In genomic region chr5:140575309-140575708, GRCh38 we compare ENCODE assay signal across 6 cellular contexts. TPM values are rescaled to one million over a fixed set of nuclear protein-coding genes. Genes with fewer than 3 reads are reported as not detected.
DNase-seq lines count a peak whose midpoint lies in the region; ATAC-seq, FAIRE-seq and TF ChIP-seq lines count a peak whose summit lies in the region.

No MANE protein-coding gene starts in this region.

- H3K9me3 Mint-ChIP-seq in activated T-helper 1 cell treated with anti-CD3 and anti-CD28 coated beads, Interleukin-12 subunit alpha, Interleukin-12 subunit beta, Interleukin-2, Interleukin-4 antibody, amounts not matched to agents 30 ng/mL and 10 ng/mL and 1 ng/mL, durations not matched to agents 14 hours and 24 hours and 36 hours: no peaks in the 10 kb centered on the region
- no peaks in the 10 kb centered on the region for H3K9me3 Mint-ChIP-seq in CD8-positive, alpha-beta memory T cell

- no peaks in the 10 kb centered on the region for H3K79me2 ChIP-seq in keratinocyte (ENCODE audit: control insufficient read depth, insufficient read depth, low read length)

- H3K4me1 ChIP-seq in Panc1 (ENCODE audit: control insufficient read depth, insufficient read depth, low read length) (no peaks in the 10 kb centered on the region), keratinocyte (ENCODE audit: control insufficient read depth, extremely low read depth, insufficient read depth, low read length) (no peaks in the 10 kb centered on the region)
- H3K4me1 ChIP-seq in CD8-positive, alpha-beta memory T cell (ENCODE audit: insufficient read depth, low read length): peaks cover under 1% of the 10 kb centered on the region

- H3K4me2 ChIP-seq in keratinocyte (ENCODE audit: control insufficient read depth, extremely low read depth, insufficient read depth, low read depth, low read length): no peak overlapping the region

- CTCF ChIA-PET in BJ (lab: Yijun Ruan, JAX) (interaction anchor here (1.6 to 2.8 kb wide), 4 partner anchors 11 to 66 kb away, joined by 3 to 10 read pairs (median 6); partner anchors contain the start of genes APBB3, SLC35A4 and TMCO6), Panc1 (lab: Charles Lee) (no interaction called here)
- CTCF ChIA-PET in CD8-positive, alpha-beta memory T cell (lab: Charles Lee): no interaction called here

- H3K36me3 Mint-ChIP-seq in activated T-helper 1 cell treated with anti-CD3 and anti-CD28 coated beads, Interleukin-12 subunit alpha, Interleukin-12 subunit beta, Interleukin-2, Interleukin-4 antibody, amounts not matched to agents 30 ng/mL and 10 ng/mL and 1 ng/mL, durations not matched to agents 14 hours and 24 hours and 36 hours (ENCODE audit: low read depth): peaks cover 2% of the 10 kb centered on the region
- H3K36me3 Mint-ChIP-seq in CD8-positive, alpha-beta memory T cell: peaks cover 0 to 12% (median 3%) of the 10 kb centered on the region in 3 donors

- no peak for DNase-seq in BJ (ENCODE audit: low read depth)
- DNase-seq in Panc1 (ENCODE audit: low read depth, low spot score): no peak
- no peak for DNase-seq in keratinocyte (ENCODE audit: low read depth, low spot score)
- no peak for DNase-seq in activated T-helper 1 cell treated with anti-CD3 and anti-CD28 coated beads, Interleukin-12 subunit alpha, Interleukin-12 subunit beta, Interleukin-2, Interleukin-4 antibody, amounts not matched to agents 30 ng/mL and 10 ng/mL and 1 ng/mL, durations not matched to agents 14 hours and 24 hours and 36 hours (ENCODE audit: low spot score)
- no peak for DNase-seq in NCI-H2029 treated with DMSO at 0.1 percent for 48 hours (lab: John Stamatoyannopoulos, UW)
- no peak for DNase-seq in CD8-positive, alpha-beta memory T cell

- no peaks in the 10 kb centered on the region for H4K20me1 ChIP-seq in keratinocyte (ENCODE audit: control insufficient read depth, extremely low read depth, insufficient read depth, low read length)

- no peaks in the 10 kb centered on the region for H3K27me3 Mint-ChIP-seq in activated T-helper 1 cell treated with anti-CD3 and anti-CD28 coated beads, Interleukin-12 subunit alpha, Interleukin-12 subunit beta, Interleukin-2, Interleukin-4 antibody, amounts not matched to agents 30 ng/mL and 10 ng/mL and 1 ng/mL, durations not matched to agents 14 hours and 24 hours and 36 hours (ENCODE audit: insufficient read depth)
- peaks cover 0 to 2% of the 10 kb centered on the region in 2 donors for H3K27me3 Mint-ChIP-seq in CD8-positive, alpha-beta memory T cell

- POLR2A ChIA-PET in BJ (lab: Charles Lee) (no interaction called here), Panc1 (lab: Charles Lee) (no interaction called here)
- POLR2A ChIA-PET in CD8-positive, alpha-beta memory T cell (lab: Charles Lee): no interaction called here

- H3K27ac ChIP-seq in Panc1 (ENCODE audit: low read length) (no peak overlapping the region), keratinocyte (ENCODE audit: control insufficient read depth, insufficient read depth, low read length) (no peak overlapping the region)
- no peak overlapping the region for H3K27ac ChIP-seq in CD8-positive, alpha-beta memory T cell (ENCODE audit: low read depth, low read length)

- no peaks in the 10 kb centered on the region for H3K9me3 ChIP-seq in Panc1 (ENCODE audit: control insufficient read depth, insufficient read depth, low read depth, low read length)
- H3K9me3 ChIP-seq in keratinocyte (ENCODE audit: control insufficient read depth, low read depth, low read length): no peaks in the 10 kb centered on the region
- H3K9me3 ChIP-seq in CD8-positive, alpha-beta memory T cell (ENCODE audit: low read length): no peaks in the 10 kb centered on the region

- H3K4me3 Mint-ChIP-seq in activated T-helper 1 cell treated with anti-CD3 and anti-CD28 coated beads, Interleukin-12 subunit alpha, Interleukin-12 subunit beta, Interleukin-2, Interleukin-4 antibody, amounts not matched to agents 30 ng/mL and 10 ng/mL and 1 ng/mL, durations not matched to agents 14 hours and 24 hours and 36 hours: no peak overlapping the region
- H3K4me3 Mint-ChIP-seq in CD8-positive, alpha-beta memory T cell: no peak overlapping the region

- peak; percentile 79 for ATAC-seq in Panc1

- peak; percentile 33 for TF ChIP-seq CTCF in BJ (IDR thresholded peaks at IDR 0.05; ENCODE audit: insufficient read depth, low read depth, low read length)
- peak; percentile 68 for TF ChIP-seq CTCF in Panc1 (IDR thresholded peaks at IDR 0.05)
- TF ChIP-seq CTCF in keratinocyte (optimal IDR thresholded peaks at IDR 0.05 in 1 of 3, IDR thresholded peaks at IDR 0.05 in 1 of 3, conservative IDR thresholded peaks at IDR 0.05 in 1 of 3; ENCODE audit: extremely low read depth in 1 of 3, insufficient read depth in 2 of 3, low read length in 3 of 3): peak; percentile 34 to 75 (median 47)

- H3K4me1 Mint-ChIP-seq in activated T-helper 1 cell treated with anti-CD3 and anti-CD28 coated beads, Interleukin-12 subunit alpha, Interleukin-12 subunit beta, Interleukin-2, Interleukin-4 antibody, amounts not matched to agents 30 ng/mL and 10 ng/mL and 1 ng/mL, durations not matched to agents 14 hours and 24 hours and 36 hours (ENCODE audit: low read depth): peaks cover 2% of the 10 kb centered on the region
- peaks cover 0 to 1% (median under 1%) of the 10 kb centered on the region in 3 donors for H3K4me1 Mint-ChIP-seq in CD8-positive, alpha-beta memory T cell

- FAIRE-seq in keratinocyte (lab: Jason Lieb, UNC): no peak

- no peak overlapping the region for H2AFZ ChIP-seq in keratinocyte (ENCODE audit: control insufficient read depth, low read length)

- no peaks in the 10 kb centered on the region for H3K9me1 ChIP-seq in keratinocyte (ENCODE audit: control insufficient read depth, extremely low read depth, insufficient read depth, low read length)

- no peak overlapping the region for H3K4me3 ChIP-seq in BJ (ENCODE audit: low read depth, low read length)
- H3K4me3 ChIP-seq in Panc1 (ENCODE audit: low read depth in 2 of 2, low read length in 2 of 2): no peak overlapping the region
- H3K4me3 ChIP-seq in keratinocyte (ENCODE audit: control insufficient read depth in 2 of 3, extremely low read depth in 1 of 3, insufficient read depth in 2 of 3, low read depth in 1 of 3, low read length in 3 of 3): no peak overlapping the region
- no peak overlapping the region for H3K4me3 ChIP-seq in CD8-positive, alpha-beta memory T cell (ENCODE audit: low read length)

- peaks cover 1% of the 10 kb centered on the region; the same call in 1 of the 2 replicates for H3K27me3 ChIP-seq in BJ (ENCODE audit: control insufficient read depth, insufficient read depth, low read length)
- H3K27me3 ChIP-seq in Panc1 (ENCODE audit: control insufficient read depth, insufficient read depth, low read length): no peaks in the 10 kb centered on the region
- H3K27me3 ChIP-seq in keratinocyte (ENCODE audit: control insufficient read depth, extremely low read depth, insufficient read depth, low read length): no peaks in the 10 kb centered on the region
- H3K27me3 ChIP-seq in CD8-positive, alpha-beta memory T cell (ENCODE audit: insufficient read depth, low read length, poor library complexity, severe bottlenecking): no peaks in the 10 kb centered on the region

- H3K36me3 ChIP-seq in BJ (ENCODE audit: control insufficient read depth, insufficient read depth, low read length) (peaks cover 2% of the 10 kb centered on the region; the same call in 1 of the 2 replicates), Panc1 (ENCODE audit: control insufficient read depth, insufficient read depth, low read length) (no peaks in the 10 kb centered on the region), keratinocyte (ENCODE audit: control insufficient read depth in 2 of 2, extremely low read depth in 1 of 2, insufficient read depth in 2 of 2, low read length in 2 of 2) (peaks cover 0 to 2% of the 10 kb centered on the region in 2 experiments)
- no peaks in the 10 kb centered on the region for H3K36me3 ChIP-seq in CD8-positive, alpha-beta memory T cell (ENCODE audit: insufficient read depth, low read length)

- H3K27ac Mint-ChIP-seq in activated T-helper 1 cell treated with anti-CD3 and anti-CD28 coated beads, Interleukin-12 subunit alpha, Interleukin-12 subunit beta, Interleukin-2, Interleukin-4 antibody, amounts not matched to agents 30 ng/mL and 10 ng/mL and 1 ng/mL, durations not matched to agents 14 hours and 24 hours and 36 hours: no peak overlapping the region
- H3K27ac Mint-ChIP-seq in CD8-positive, alpha-beta memory T cell: peak overlapping the region in 1 of 8 donors; percentile 12

- no peak overlapping the region for H3K9ac ChIP-seq in keratinocyte (ENCODE audit: control insufficient read depth, extremely low read depth, insufficient read depth, low read length)

- no TSS peak for BruUV-seq in Panc1 (replicated peaks; lab: Mats Ljungman, UMichigan)

- dilution Hi-C loops in keratinocyte (cut with MboI; ENCODE audit: extremely low pct_ligation_motif_present, low sequenced_read_pairs): no loop called here

- in situ Hi-C loops in Panc1 (cut with HindIII; ENCODE audit: low pct_unique_long_range_greater_than_20kb, low sequenced_read_pairs): no loop called here

- intact Hi-C loops in Panc1 (cut with micrococcal nuclease; ENCODE audit: unreplicated experiment): loop anchor here (5.0 to 10.0 kb wide), 2 partner anchors 62 to 139 kb away; partner anchors contain the start of gene TMCO6
- intact Hi-C loops in activated T-helper 1 cell treated with anti-CD3 and anti-CD28 coated beads, Interleukin-12 subunit alpha, Interleukin-12 subunit beta, Interleukin-2, Interleukin-4 antibody, amounts not matched to agents 30 ng/mL and 10 ng/mL and 1 ng/mL, durations not matched to agents 14 hours and 24 hours and 36 hours (cut with micrococcal nuclease): no loop called here

RNA-seq across cellular contexts. Expression of gene SLC35A4, which starts 10.7 kb away (rescaled TPM):
- polyA plus RNA-seq in BJ (2011; rRNA removed): 70.2 and 101 TPM in 2 replicates
- 35.7 and 51.1 TPM in 2 replicates for polyA minus RNA-seq in BJ (2011; rRNA and poly(A)+ RNA removed)
- 96.7 TPM for total RNA-seq in Panc1 (2021; ENCODE audit: unreplicated experiment)
- polyA plus RNA-seq in Panc1 (2012; ENCODE audit: insufficient read length): 96.7 TPM
- polyA plus RNA-seq in keratinocyte: 63.1 to 95.7 TPM (median 63.5 TPM) in 3 replicates
- 7.7 TPM for polyA plus RNA-seq in keratinocyte (2011; ENCODE audit: low read depth)
- 80.5 and 89.5 TPM in 2 replicates for polyA plus RNA-seq in keratinocyte (2011; cell fraction: cytosol; rRNA removed)
- polyA plus RNA-seq in keratinocyte (2011; cell fraction: nucleus; rRNA removed): 65.0 and 85.0 TPM in 2 replicates
- polyA plus RNA-seq in keratinocyte (2012; ENCODE audit: low replicate concordance): 69.7 and 77.9 TPM in 2 replicates
- 70.9 to 195 TPM (median 80.6 TPM) in 3 replicates for polyA minus RNA-seq in keratinocyte
- polyA minus RNA-seq in keratinocyte (2011; cell fraction: cytosol; rRNA and poly(A)+ RNA removed): 38.2 TPM
- polyA minus RNA-seq in keratinocyte (2011; cell fraction: nucleus; rRNA and poly(A)+ RNA removed): 16.8 and 37.3 TPM in 2 replicates
- 94.3 and 107 TPM in 2 replicates for total RNA-seq in activated T-helper 1 cell treated with anti-CD3 and anti-CD28 coated beads, Interleukin-12 subunit alpha, Interleukin-12 subunit beta, Interleukin-2, Interleukin-4 antibody, amounts not matched to agents 30 ng/mL and 10 ng/mL and 1 ng/mL, durations not matched to agents 14 hours and 24 hours and 36 hours
- 100 to 1,000 TPM; 120 to 126 TPM for total RNA-seq in CD8-positive, alpha-beta memory T cell
- 105 TPM for polyA plus RNA-seq in CD8-positive, alpha-beta memory T cell

RNA-seq across cellular contexts. Expression of gene APBB3, which starts 10.9 kb away (rescaled TPM):
- polyA plus RNA-seq in BJ (2011; rRNA removed) (15.2 and 24.3 TPM in 2 replicates), keratinocyte (6.7 to 12.4 TPM (median 7.1 TPM) in 3 replicates)
- polyA minus RNA-seq in BJ (2011; rRNA and poly(A)+ RNA removed): 10.9 and 20.7 TPM in 2 replicates
- 28.6 TPM for total RNA-seq in Panc1 (2021; ENCODE audit: unreplicated experiment)
- polyA plus RNA-seq in Panc1 (2012; ENCODE audit: insufficient read length): 23.2 TPM
- 4.0 TPM for polyA plus RNA-seq in keratinocyte (2011; ENCODE audit: low read depth)
- 1.4 and 2.4 TPM in 2 replicates for polyA plus RNA-seq in keratinocyte (2011; cell fraction: cytosol; rRNA removed)
- 40.3 and 44.0 TPM in 2 replicates for polyA plus RNA-seq in keratinocyte (2011; cell fraction: nucleus; rRNA removed)
- polyA plus RNA-seq in keratinocyte (2012; ENCODE audit: low replicate concordance): 4.4 and 17.2 TPM in 2 replicates
- 12.6 to 18.5 TPM (median 15.9 TPM) in 3 replicates for polyA minus RNA-seq in keratinocyte
- polyA minus RNA-seq in keratinocyte (2011; cell fraction: cytosol; rRNA and poly(A)+ RNA removed): 2.1 TPM
- 5.9 and 8.6 TPM in 2 replicates for polyA minus RNA-seq in keratinocyte (2011; cell fraction: nucleus; rRNA and poly(A)+ RNA removed)
- total RNA-seq in activated T-helper 1 cell treated with anti-CD3 and anti-CD28 coated beads, Interleukin-12 subunit alpha, Interleukin-12 subunit beta, Interleukin-2, Interleukin-4 antibody, amounts not matched to agents 30 ng/mL and 10 ng/mL and 1 ng/mL, durations not matched to agents 14 hours and 24 hours and 36 hours: 17.2 and 21.2 TPM in 2 replicates
- total RNA-seq in CD8-positive, alpha-beta memory T cell: 10 to 100 TPM; 14.1 to 17.0 TPM
- 3.5 TPM for polyA plus RNA-seq in CD8-positive, alpha-beta memory T cell

RNA-seq across cellular contexts. Expression of gene SRA1, which starts 18.0 kb away (rescaled TPM):
- polyA plus RNA-seq in BJ (2011; rRNA removed) (46.2 and 51.1 TPM in 2 replicates), keratinocyte (19.3 to 48.3 TPM (median 32.4 TPM) in 3 replicates)
- polyA minus RNA-seq in BJ (2011; rRNA and poly(A)+ RNA removed): 17.7 and 21.4 TPM in 2 replicates
- total RNA-seq in Panc1 (2021; ENCODE audit: unreplicated experiment): 52.0 TPM
- polyA plus RNA-seq in Panc1 (2012; ENCODE audit: insufficient read length): 74.7 TPM
- polyA plus RNA-seq in keratinocyte (2011; ENCODE audit: low read depth): 35.5 TPM
- polyA plus RNA-seq in keratinocyte (2011; cell fraction: cytosol; rRNA removed): 26.3 and 34.7 TPM in 2 replicates
- 21.1 and 23.6 TPM in 2 replicates for polyA plus RNA-seq in keratinocyte (2011; cell fraction: nucleus; rRNA removed)
- 25.5 and 37.0 TPM in 2 replicates for polyA plus RNA-seq in keratinocyte (2012; ENCODE audit: low replicate concordance)
- 12.3 to 17.8 TPM (median 13.8 TPM) in 3 replicates for polyA minus RNA-seq in keratinocyte
- 23.0 TPM for polyA minus RNA-seq in keratinocyte (2011; cell fraction: cytosol; rRNA and poly(A)+ RNA removed)
- 3.3 and 3.8 TPM in 2 replicates for polyA minus RNA-seq in keratinocyte (2011; cell fraction: nucleus; rRNA and poly(A)+ RNA removed)
- 55.6 and 59.2 TPM in 2 replicates for total RNA-seq in activated T-helper 1 cell treated with anti-CD3 and anti-CD28 coated beads, Interleukin-12 subunit alpha, Interleukin-12 subunit beta, Interleukin-2, Interleukin-4 antibody, amounts not matched to agents 30 ng/mL and 10 ng/mL and 1 ng/mL, durations not matched to agents 14 hours and 24 hours and 36 hours
- total RNA-seq in CD8-positive, alpha-beta memory T cell: 10 to 100 TPM; 59.6 to 60.7 TPM
- polyA plus RNA-seq in CD8-positive, alpha-beta memory T cell: 36.1 TPM

RNA-seq across cellular contexts. Expression of gene EIF4EBP3, which starts 27.8 kb away (rescaled TPM):
- polyA plus RNA-seq in BJ (2011; rRNA removed) (5.5 and 7.9 TPM in 2 replicates), keratinocyte (4.9 to 7.7 TPM (median 5.2 TPM) in 3 replicates)
- 1.9 and 3.4 TPM in 2 replicates for polyA minus RNA-seq in BJ (2011; rRNA and poly(A)+ RNA removed)
- 8.6 TPM for total RNA-seq in Panc1 (2021; ENCODE audit: unreplicated experiment)
- polyA plus RNA-seq in Panc1 (2012; ENCODE audit: insufficient read length): 11.1 TPM
- polyA plus RNA-seq in keratinocyte (2011; ENCODE audit: low read depth): 12.4 TPM
- polyA plus RNA-seq in keratinocyte (2011; cell fraction: cytosol; rRNA removed): 3.7 and 6.6 TPM in 2 replicates
- polyA plus RNA-seq in keratinocyte (2011; cell fraction: nucleus; rRNA removed): 6.3 and 8.3 TPM in 2 replicates
- polyA plus RNA-seq in keratinocyte (2012; ENCODE audit: low replicate concordance): 7.0 and 36.5 TPM in 2 replicates
- 1.6 to 4.5 TPM (median 2.9 TPM) in 3 replicates for polyA minus RNA-seq in keratinocyte
- polyA minus RNA-seq in keratinocyte (2011; cell fraction: cytosol; rRNA and poly(A)+ RNA removed): 3.6 TPM
- polyA minus RNA-seq in keratinocyte (2011; cell fraction: nucleus; rRNA and poly(A)+ RNA removed): 2.1 TPM in 1 of 2 replicates, not detected in the other
- total RNA-seq in activated T-helper 1 cell treated with anti-CD3 and anti-CD28 coated beads, Interleukin-12 subunit alpha, Interleukin-12 subunit beta, Interleukin-2, Interleukin-4 antibody, amounts not matched to agents 30 ng/mL and 10 ng/mL and 1 ng/mL, durations not matched to agents 14 hours and 24 hours and 36 hours: 12.7 and 16.1 TPM in 2 replicates
- total RNA-seq in CD8-positive, alpha-beta memory T cell: 10 to 100 TPM; 11.1 to 11.9 TPM
- polyA plus RNA-seq in CD8-positive, alpha-beta memory T cell: 22.2 TPM

RNA-seq across cellular contexts. Expression of gene CD14, which starts 57.7 kb away (rescaled TPM):
- polyA plus RNA-seq in BJ (2011; rRNA removed) (0.69 and 1.9 TPM in 2 replicates), keratinocyte (0.06 to 0.19 TPM (median 0.18 TPM) in 3 replicates)
- polyA minus RNA-seq in BJ (2011; rRNA and poly(A)+ RNA removed): 0.09 and 0.46 TPM in 2 replicates
- 2.5 TPM for total RNA-seq in Panc1 (2021; ENCODE audit: unreplicated experiment)
- polyA plus RNA-seq in Panc1 (2012; ENCODE audit: insufficient read length): 1.8 TPM
- polyA plus RNA-seq in keratinocyte (2011; ENCODE audit: low read depth): 0.31 TPM
- polyA plus RNA-seq in keratinocyte (2011; cell fraction: cytosol; rRNA removed): 0.04 and 0.09 TPM in 2 replicates
- polyA plus RNA-seq in keratinocyte (2011; cell fraction: nucleus; rRNA removed): 0.21 and 0.66 TPM in 2 replicates
- 0.28 and 2.2 TPM in 2 replicates for polyA plus RNA-seq in keratinocyte (2012; ENCODE audit: low replicate concordance)
- 0.13 to 0.61 TPM in 2 of 3 replicates, not detected in the other for polyA minus RNA-seq in keratinocyte
- polyA minus RNA-seq in keratinocyte (2011; cell fraction: cytosol; rRNA and poly(A)+ RNA removed): not detected
- 0.32 TPM in 1 of 2 replicates, not detected in the other for polyA minus RNA-seq in keratinocyte (2011; cell fraction: nucleus; rRNA and poly(A)+ RNA removed)
- 0.29 and 0.62 TPM in 2 replicates for total RNA-seq in activated T-helper 1 cell treated with anti-CD3 and anti-CD28 coated beads, Interleukin-12 subunit alpha, Interleukin-12 subunit beta, Interleukin-2, Interleukin-4 antibody, amounts not matched to agents 30 ng/mL and 10 ng/mL and 1 ng/mL, durations not matched to agents 14 hours and 24 hours and 36 hours
- total RNA-seq in CD8-positive, alpha-beta memory T cell: 1 to 10 TPM; 3.1 to 3.3 TPM
- polyA plus RNA-seq in CD8-positive, alpha-beta memory T cell: 0.43 TPM
